In genomic region chr2:234496442-234496834, GRCh38 we compare ENCODE assay signal across 8 cellular contexts. TPM values are rescaled to one million over a fixed set of nuclear protein-coding genes. Genes with fewer than 3 reads are reported as not detected.
DNase-seq lines count a peak whose midpoint lies in the region; ATAC-seq and TF ChIP-seq lines count a peak whose summit lies in the region.

No MANE protein-coding gene starts in this region.

- intact Hi-C loops in MCF 10A (cut with micrococcal nuclease): loop anchor here (1.0 to 5.0 kb wide), 2 partner anchors 189 to 361 kb away; no protein-coding TSS in a partner anchor

- ATAC-seq in GM19025 (IDR thresholded peaks at IDR 0.05; ENCODE audit: low read depth, unreplicated experiment) (peak; percentile 51), HG03139 (IDR thresholded peaks at IDR 0.05; ENCODE audit: unreplicated experiment) (peak; percentile 41)

- H3K36me3 ChIP-seq in kidney epithelial cell (ENCODE audit: control insufficient read depth, insufficient read depth, low read length) (peaks cover 6% of the 10 kb centered on the region), subcutaneous abdominal adipose tissue (ENCODE audit: control insufficient read depth in 5 of 5, insufficient read depth in 5 of 5, low read length in 5 of 5) (no peaks in the 10 kb centered on the region)

- POLR2A ChIA-PET in AG04449 (lab: Yijun Ruan, JAX): interaction anchor here (0.7 to 1.9 kb wide), 12 partner anchors 44 to 361 kb away, joined by 3 to 7 read pairs (median 4); no protein-coding TSS in a partner anchor
- POLR2A ChIA-PET in RWPE1 (lab: Yijun Ruan, JAX; ENCODE audit: low non-redundant PET): interaction anchor here (0.6 to 1.8 kb wide), 3 partner anchors 50 to 359 kb away, joined by 3 to 7 read pairs (median 7); no protein-coding TSS in a partner anchor
- POLR2A ChIA-PET in MCF 10A (lab: Yijun Ruan, JAX): interaction anchor here (0.8 to 4.3 kb wide), 18 partner anchors 44 to 519 kb away, joined by 3 to 26 read pairs (median 8); no protein-coding TSS in a partner anchor

- no TSS peak for BruUV-seq in MCF 10A (replicated peaks; lab: Mats Ljungman, UMichigan)

- peak overlapping the region in 3 of 5 donors; percentile 75 to 78 (median 78) for H3K9ac ChIP-seq in subcutaneous abdominal adipose tissue (ENCODE audit: low read length in 5 of 5)

- H3K27me3 ChIP-seq in kidney epithelial cell (ENCODE audit: control insufficient read depth, insufficient read depth, low read length) (no peaks in the 10 kb centered on the region), subcutaneous abdominal adipose tissue (ENCODE audit: control insufficient read depth in 5 of 5, insufficient read depth in 4 of 5, low read length in 5 of 5) (peaks cover 4 to 20% (median 19%) of the 10 kb centered on the region in 5 donors)

- H3K4me1 Mint-ChIP-seq in MCF 10A (ENCODE audit: insufficient read depth, unreplicated experiment): peaks cover 29% of the 10 kb centered on the region

- no peaks in the 10 kb centered on the region for H3K9me3 Mint-ChIP-seq in MCF 10A (ENCODE audit: unreplicated experiment)

- no peaks in the 10 kb centered on the region for H3K36me3 Mint-ChIP-seq in MCF 10A (ENCODE audit: insufficient read depth, unreplicated experiment)

- CTCF ChIA-PET in AG04449 (lab: Yijun Ruan, JAX) (interaction anchor here (1.0 to 3.4 kb wide), 10 partner anchors 9 to 519 kb away, joined by 3 to 25 read pairs (median 7); no protein-coding TSS in a partner anchor), RWPE1 (lab: Yijun Ruan, JAX) (interaction anchor here (0.6 to 1.4 kb wide), 7 partner anchors 70 to 361 kb away, joined by 3 to 6 read pairs (median 4); no protein-coding TSS in a partner anchor), MCF 10A (lab: Yijun Ruan, JAX) (interaction anchor here (0.6 to 4.0 kb wide), 8 partner anchors 70 to 678 kb away, joined by 3 to 25 read pairs (median 3); no protein-coding TSS in a partner anchor)

- TF ChIP-seq CTCF in AG04449 (IDR thresholded peaks at IDR 0.05; ENCODE audit: insufficient read depth, low read length, missing control alignments) (no peak), RWPE1 (conservative IDR thresholded peaks at IDR 0.05; ENCODE audit: low read depth) (0 out of 2 replicates have a peak, but pooled peaks have one; percentile 11), MCF 10A (IDR thresholded peaks at IDR 0.05; ENCODE audit: unreplicated experiment) (no peak), kidney epithelial cell (IDR thresholded peaks at IDR 0.05; ENCODE audit: insufficient read depth, low read length, poor library complexity, severe bottlenecking) (no peak)

- no peak for DNase-seq in AG04449 (ENCODE audit: low read depth, low spot score)
- peak; percentile 49 for DNase-seq in RWPE1 (ENCODE audit: low spot score)
- peak; percentile 30 for DNase-seq in MCF 10A (ENCODE audit: unreplicated experiment)
- no peak for DNase-seq in kidney epithelial cell (ENCODE audit: low read depth)
- DNase-seq in NCI-H128 (lab: John Stamatoyannopoulos, UW; ENCODE audit: unreplicated experiment): no peak

- H3K4me3 Mint-ChIP-seq in MCF 10A (ENCODE audit: unreplicated experiment): peak overlapping the region; percentile 78

- H3K27ac ChIP-seq in RWPE1 (peak overlapping the region; percentile 92), subcutaneous abdominal adipose tissue (ENCODE audit: low read depth, low read length) (no peak overlapping the region)

- H3K27me3 Mint-ChIP-seq in MCF 10A (ENCODE audit: insufficient read depth, unreplicated experiment): no peaks in the 10 kb centered on the region

- H3K9me3 ChIP-seq in subcutaneous abdominal adipose tissue (ENCODE audit: control insufficient read depth in 5 of 5, low read length in 5 of 5): no peaks in the 10 kb centered on the region

- H3K4me1 ChIP-seq in subcutaneous abdominal adipose tissue (ENCODE audit: control insufficient read depth in 5 of 5, insufficient read depth in 5 of 5, low read length in 5 of 5): peaks cover 5 to 20% (median 14%) of the 10 kb centered on the region in 5 donors

- H3K4me3 ChIP-seq in AG04449 (ENCODE audit: low read depth, low read length) (peak overlapping the region; percentile 98), kidney epithelial cell (ENCODE audit: low read depth, low read length) (peak overlapping the region; percentile 100), subcutaneous abdominal adipose tissue (ENCODE audit: low read depth in 1 of 5, low read length in 5 of 5) (peak overlapping the region; percentile 71 to 82 (median 74))

- peak overlapping the region; percentile 55 for H3K27ac Mint-ChIP-seq in MCF 10A (ENCODE audit: low read depth, unreplicated experiment)

RNA-seq across cellular contexts. Expression of gene ARL4C, which starts 0.4 kb away (rescaled TPM):
- total RNA-seq in MCF 10A (2022) (3.5 and 6.4 TPM in 2 replicates), kidney epithelial cell (115 and 120 TPM in 2 replicates)

Comparison
In these comparisons a context has a peak if more than half of its experiments do, and no peak if none do; other contexts are left out.
1. DNase-seq: peak in RWPE1 (single experiment) and MCF 10A (single experiment); none in AG04449 (single experiment), kidney epithelial cell (single experiment) and NCI-H128 (single experiment).
2. RNA of gene ARL4C, which starts 0.4 kb away (total RNA-seq): 115 to 120 TPM in kidney epithelial cell; 3.5 to 6.4 TPM in MCF 10A; every median in the first group is over 10 times any median in the second.
3. Peak in every context shown above with its lines, with median percentiles within 50 percentile points of each other: H3K4me3 ChIP-seq.